ENCODE assay signal across 24 cellular contexts in the genomic region with DNA sequence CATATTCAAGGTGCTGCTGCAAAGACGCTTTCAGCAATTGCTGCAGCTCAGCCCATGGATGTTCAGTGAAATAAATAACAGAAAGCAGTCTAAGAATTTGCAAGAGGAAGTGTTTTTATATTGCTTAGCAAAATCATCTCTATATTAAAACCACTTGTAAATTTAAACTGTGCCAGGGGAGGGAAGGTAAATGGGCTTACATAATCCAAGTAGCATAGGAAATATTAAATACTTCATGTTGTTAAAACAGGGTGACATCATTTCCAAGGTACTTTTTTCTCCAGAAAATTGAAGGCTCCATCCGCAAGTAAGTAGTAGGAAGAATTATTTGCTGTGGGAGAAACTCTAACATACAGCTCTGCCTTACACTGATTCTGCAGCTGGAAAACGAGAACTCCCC.
"Had no signal": no experiment of that assay in that cellular context is flagged by ENCODE, and none has a peak within 500 bp of the region (broad histone marks: within the 10 kb centered on the region; RNA-seq: fewer than 3 reads in every experiment).

No MANE protein-coding gene starts in this region.

- H3K9me3 ChIP-seq: esophagus muscularis mucosa, gastroesophageal sphincter, mucosa of descending colon had no signal

- H3K27me3 ChIP-seq: dorsolateral prefrontal cortex, esophagus muscularis mucosa, foreskin keratinocyte, gastroesophageal sphincter, heart right ventricle had no signal

- H3K27ac ChIP-seq: coronary artery, dorsolateral prefrontal cortex, esophagus muscularis mucosa, foreskin keratinocyte, gastroesophageal sphincter, heart right ventricle, lower lobe of right lung had no signal

- H3K36me3 Mint-ChIP-seq: immature natural killer cell, naive B cell had no signal

- H3K4me1 Mint-ChIP-seq: immature natural killer cell, naive B cell had no signal

- H3K27ac Mint-ChIP-seq: immature natural killer cell, mesothelial cell of epicardium, naive B cell had no signal

- H3K36me3 ChIP-seq: esophagus muscularis mucosa, gastroesophageal sphincter, heart right ventricle, lower lobe of right lung had no signal

- H3K4me1 ChIP-seq: foreskin keratinocyte, gastroesophageal sphincter, lower lobe of right lung had no signal

- H3K27me3 Mint-ChIP-seq: naive B cell had no signal

- H3K4me3 ChIP-seq: coronary artery, dorsolateral prefrontal cortex, esophagus muscularis mucosa, gastroesophageal sphincter, heart right ventricle, lower lobe of right lung, mucosa of descending colon had no signal

- DNase-seq: dermis blood vessel endothelial cell; dorsolateral prefrontal cortex; effector CD4-positive, alpha-beta T cell; effector memory CD4-positive, alpha-beta T cell; foreskin keratinocyte; glutamatergic neuron; head of caudate nucleus; heart right ventricle; hypothalamus; immature natural killer cell; islet precursor cell; kidney; kidney glomerular epithelial cell; left colon; left ventricle myocardium superior; lower lobe of right lung; mesenchymal stem cell; mucosa of descending colon; naive B cell had no signal

- H3K4me3 Mint-ChIP-seq: immature natural killer cell, mesothelial cell of epicardium, naive B cell had no signal

- ATAC-seq: foreskin keratinocyte, gastroesophageal sphincter, heart right ventricle, left colon, left lobe of liver, left ventricle myocardium superior, mucosa of descending colon had no signal
